2 cellular contexts compared by ENCODE assay signal in genomic region chr13:27665333-27665732, GRCh38.
TF ChIP-seq lines count a peak whose summit lies in the region.

No MANE protein-coding gene starts in this region.

TF ChIP-seq in SK-N-SH, 30 proteins besides CTCF, POLR2A, EP300 and RAD21 (continued from another document):
- TF ChIP-seq PBX3 (IDR thresholded peaks at IDR 0.05): no peak
- TF ChIP-seq MXI1 (IDR thresholded peaks at IDR 0.05; ENCODE audit: low read depth, low read length): no peak

TF ChIP-seq in SK-N-SH treated with all-trans-retinoic acid at 6 μM for 48 hours, 23 proteins besides CTCF, POLR2A, EP300 and RAD21 (continued from another document):
- TF ChIP-seq POU6F1 (CRISPR knock-in tag; IDR thresholded peaks at IDR 0.05; ENCODE audit: borderline replicate concordance, low read depth) (no peak), ZC3H10 (CRISPR knock-in tag; IDR thresholded peaks at IDR 0.05) (no peak), CSDC2 (CRISPR knock-in tag; IDR thresholded peaks at IDR 0.05) (no peak), GLIS3 (CRISPR knock-in tag; IDR thresholded peaks at IDR 0.05) (no peak), ZFP30 (CRISPR knock-in tag; IDR thresholded peaks at IDR 0.05) (no peak), ESRRG (CRISPR knock-in tag; IDR thresholded peaks at IDR 0.05) (no peak)
